ENCODE assay signal across 1 cellular context in genomic region chr3:9852528-9852927, GRCh38.
TF ChIP-seq lines count a peak whose summit lies in the region.

No MANE protein-coding gene starts in this region.

TF ChIP-seq in HepG2, 621 proteins besides CTCF, POLR2A, EP300 and RAD21:
- TF ChIP-seq STAG1 (CRISPR knock-in tag; IDR thresholded peaks at IDR 0.05), result peak; percentile 30
- TF ChIP-seq NR2F6 (IDR thresholded peaks at IDR 0.05), result no peak
- TF ChIP-seq NR2F6 (CRISPR knock-in tag; IDR thresholded peaks at IDR 0.05), result no peak
- TF ChIP-seq ZNF224 (CRISPR knock-in tag; IDR thresholded peaks at IDR 0.05), result no peak
